ENCODE assay signal across 1 cellular context in genomic region chr1:76268341-76268740, GRCh38.
TF ChIP-seq lines count a peak whose summit lies in the region.

No MANE protein-coding gene starts in this region.

TF ChIP-seq in GM23338, 12 proteins besides CTCF, POLR2A, EP300 and RAD21 (continued from another document):
- TF ChIP-seq, protein P1, sequence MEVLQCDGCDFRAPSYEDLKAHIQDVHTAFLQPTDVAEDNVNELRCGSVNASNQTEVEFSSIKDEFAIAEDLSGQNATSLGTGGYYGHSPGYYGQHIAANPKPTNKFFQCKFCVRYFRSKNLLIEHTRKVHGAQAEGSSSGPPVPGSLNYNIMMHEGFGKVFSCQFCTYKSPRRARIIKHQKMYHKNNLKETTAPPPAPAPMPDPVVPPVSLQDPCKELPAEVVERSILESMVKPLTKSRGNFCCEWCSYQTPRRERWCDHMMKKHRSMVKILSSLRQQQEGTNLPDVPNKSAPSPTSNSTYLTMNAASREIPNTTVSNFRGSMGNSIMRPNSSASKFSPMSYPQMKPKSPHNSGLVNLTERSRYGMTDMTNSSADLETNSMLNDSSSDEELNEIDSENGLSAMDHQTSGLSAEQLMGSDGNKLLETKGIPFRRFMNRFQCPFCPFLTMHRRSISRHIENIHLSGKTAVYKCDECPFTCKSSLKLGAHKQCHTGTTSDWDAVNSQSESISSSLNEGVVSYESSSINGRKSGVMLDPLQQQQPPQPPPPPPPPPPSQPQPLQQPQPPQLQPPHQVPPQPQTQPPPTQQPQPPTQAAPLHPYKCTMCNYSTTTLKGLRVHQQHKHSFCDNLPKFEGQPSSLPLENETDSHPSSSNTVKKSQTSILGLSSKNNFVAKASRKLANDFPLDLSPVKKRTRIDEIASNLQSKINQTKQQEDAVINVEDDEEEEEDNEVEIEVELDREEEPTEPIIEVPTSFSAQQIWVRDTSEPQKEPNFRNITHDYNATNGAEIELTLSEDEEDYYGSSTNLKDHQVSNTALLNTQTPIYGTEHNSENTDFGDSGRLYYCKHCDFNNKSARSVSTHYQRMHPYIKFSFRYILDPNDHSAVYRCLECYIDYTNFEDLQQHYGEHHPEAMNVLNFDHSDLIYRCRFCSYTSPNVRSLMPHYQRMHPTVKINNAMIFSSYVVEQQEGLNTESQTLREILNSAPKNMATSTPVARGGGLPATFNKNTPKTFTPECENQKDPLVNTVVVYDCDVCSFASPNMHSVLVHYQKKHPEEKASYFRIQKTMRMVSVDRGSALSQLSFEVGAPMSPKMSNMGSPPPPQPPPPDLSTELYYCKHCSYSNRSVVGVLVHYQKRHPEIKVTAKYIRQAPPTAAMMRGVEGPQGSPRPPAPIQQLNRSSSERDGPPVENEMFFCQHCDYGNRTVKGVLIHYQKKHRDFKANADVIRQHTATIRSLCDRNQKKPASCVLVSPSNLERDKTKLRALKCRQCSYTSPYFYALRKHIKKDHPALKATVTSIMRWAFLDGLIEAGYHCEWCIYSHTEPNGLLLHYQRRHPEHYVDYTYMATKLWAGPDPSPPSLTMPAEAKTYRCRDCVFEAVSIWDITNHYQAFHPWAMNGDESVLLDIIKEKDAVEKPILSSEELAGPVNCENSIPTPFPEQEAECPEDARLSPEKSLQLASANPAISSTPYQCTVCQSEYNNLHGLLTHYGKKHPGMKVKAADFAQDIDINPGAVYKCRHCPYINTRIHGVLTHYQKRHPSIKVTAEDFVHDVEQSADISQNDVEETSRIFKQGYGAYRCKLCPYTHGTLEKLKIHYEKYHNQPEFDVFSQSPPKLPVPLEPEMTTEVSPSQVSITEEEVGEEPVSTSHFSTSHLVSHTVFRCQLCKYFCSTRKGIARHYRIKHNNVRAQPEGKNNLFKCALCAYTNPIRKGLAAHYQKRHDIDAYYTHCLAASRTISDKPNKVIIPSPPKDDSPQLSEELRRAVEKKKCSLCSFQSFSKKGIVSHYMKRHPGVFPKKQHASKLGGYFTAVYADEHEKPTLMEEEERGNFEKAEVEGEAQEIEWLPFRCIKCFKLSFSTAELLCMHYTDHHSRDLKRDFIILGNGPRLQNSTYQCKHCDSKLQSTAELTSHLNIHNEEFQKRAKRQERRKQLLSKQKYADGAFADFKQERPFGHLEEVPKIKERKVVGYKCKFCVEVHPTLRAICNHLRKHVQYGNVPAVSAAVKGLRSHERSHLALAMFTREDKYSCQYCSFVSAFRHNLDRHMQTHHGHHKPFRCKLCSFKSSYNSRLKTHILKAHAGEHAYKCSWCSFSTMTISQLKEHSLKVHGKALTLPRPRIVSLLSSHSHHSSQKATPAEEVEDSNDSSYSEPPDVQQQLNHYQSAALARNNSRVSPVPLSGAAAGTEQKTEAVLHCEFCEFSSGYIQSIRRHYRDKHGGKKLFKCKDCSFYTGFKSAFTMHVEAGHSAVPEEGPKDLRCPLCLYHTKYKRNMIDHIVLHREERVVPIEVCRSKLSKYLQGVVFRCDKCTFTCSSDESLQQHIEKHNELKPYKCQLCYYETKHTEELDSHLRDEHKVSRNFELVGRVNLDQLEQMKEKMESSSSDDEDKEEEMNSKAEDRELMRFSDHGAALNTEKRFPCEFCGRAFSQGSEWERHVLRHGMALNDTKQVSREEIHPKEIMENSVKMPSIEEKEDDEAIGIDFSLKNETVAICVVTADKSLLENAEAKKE (CRISPR knock-in tag; IDR thresholded peaks at IDR 0.05): no peak
- TF ChIP-seq STAT1 (IDR thresholded peaks at IDR 0.05; ENCODE audit: unreplicated experiment): no peak
- TF ChIP-seq REST (IDR thresholded peaks at IDR 0.05; ENCODE audit: unreplicated experiment): no peak
- TF ChIP-seq NANOG (IDR thresholded peaks at IDR 0.05; ENCODE audit: borderline replicate concordance): no peak
- no peak for TF ChIP-seq POLR2AphosphoS5 (IDR thresholded peaks at IDR 0.05; ENCODE audit: low read depth)
- TF ChIP-seq JUNB (IDR thresholded peaks at IDR 0.05; ENCODE audit: unreplicated experiment): no peak
- TF ChIP-seq CREB1 (CRISPR knock-in tag; IDR thresholded peaks at IDR 0.05; ENCODE audit: low read depth): no peak
